Comparison of ENCODE assay signal across 8 cellular contexts in genomic region chr20:49278817-49279676, GRCh38. TPM values are rescaled to one million over a fixed set of nuclear protein-coding genes. Genes with fewer than 3 reads are reported as not detected.
A peak's percentile ranks its signal among the peaks of the same experiment; 100 is the strongest.
DNase-seq lines count a peak whose midpoint lies in the region; ATAC-seq and TF ChIP-seq lines count a peak whose summit lies in the region.

No MANE protein-coding gene starts in this region.

- H3K9ac ChIP-seq in endodermal cell (ENCODE audit: extremely low read depth, low read length, poor library complexity, severe bottlenecking): peak overlapping the region; percentile 99

- H3K9me3 Mint-ChIP-seq in endodermal cell: peaks cover 26% of the 10 kb centered on the region
- peaks cover 15% of the 10 kb centered on the region for H3K9me3 Mint-ChIP-seq in natural killer cell treated with Interleukin-12 subunit alpha and Interleukin-12 subunit beta and Interleukin-15 and Interleukin-18, amount 100 ng/mL, for 72 hours

- H3K4me3 ChIP-seq in A673 (ENCODE audit: low read depth, low read length, poor library complexity, severe bottlenecking): peak overlapping the region; percentile 81
- H3K4me3 ChIP-seq in HEK293 (ENCODE audit: low read depth, low read length): peak overlapping the region; percentile 77
- peak overlapping the region; percentile 98 for H3K4me3 ChIP-seq in endodermal cell (ENCODE audit: low read length)

- H3K27ac ChIP-seq in A673 (ENCODE audit: low read depth, low read length, poor library complexity, severe bottlenecking): peak overlapping the region; percentile 94
- H3K27ac ChIP-seq in HEK293 (ENCODE audit: extremely low read depth, low read depth, low read length): peak overlapping the region; percentile 92
- H3K27ac ChIP-seq in VCaP: peak overlapping the region; percentile 94
- peak overlapping the region; percentile 74 for H3K27ac ChIP-seq in endodermal cell (ENCODE audit: low read depth, low read length)

- DNase-seq in A673 (ENCODE audit: low spot score): peak; percentile 50
- DNase-seq in endodermal cell: peak; percentile 46
- no peak for DNase-seq in natural killer cell treated with Interleukin-12 subunit alpha and Interleukin-12 subunit beta and Interleukin-15 and Interleukin-18, amount 100 ng/mL, for 72 hours (ENCODE audit: low spot score)
- DNase-seq in KG1 (lab: John Stamatoyannopoulos, UW): no peak
- DNase-seq in DMS153 (lab: John Stamatoyannopoulos, UW): no peak

- CTCF ChIA-PET in A673 (lab: Charles Lee): no interaction called here
- CTCF ChIA-PET in HEK293 (lab: Yijun Ruan, JAX): interaction anchor here (0.9 kb wide), 1 partner anchor 8 kb away, joined by 3 read pairs; no protein-coding TSS in a partner anchor

- H3K27me3 Mint-ChIP-seq in endodermal cell (ENCODE audit: insufficient read depth): no peaks in the 10 kb centered on the region
- no peaks in the 10 kb centered on the region for H3K27me3 Mint-ChIP-seq in natural killer cell treated with Interleukin-12 subunit alpha and Interleukin-12 subunit beta and Interleukin-15 and Interleukin-18, amount 100 ng/mL, for 72 hours

- TF ChIP-seq CTCF in A673 (conservative IDR thresholded peaks at IDR 0.05; ENCODE audit: low read depth, low read length): no peak
- TF ChIP-seq CTCF in HEK293 (tag by site-specific recombination; IDR thresholded peaks at IDR 0.05): no peak
- no peak for TF ChIP-seq CTCF in VCaP (conservative IDR thresholded peaks at IDR 0.05)
- no peak for TF ChIP-seq CTCF in endodermal cell (conservative IDR thresholded peaks at IDR 0.05)

- intact Hi-C loops in A673 (cut with micrococcal nuclease; ENCODE audit: unreplicated experiment): no loop called here

- WGBS in endodermal cell (ENCODE audit: insufficient coverage in 1 of 2, insufficient read length in 1 of 2), 2 experiments: 0 to 1% methylated on average over 16 to 31 of the region's 33 CpGs

- peak overlapping the region; percentile 99 for H3K27ac Mint-ChIP-seq in endodermal cell
- H3K27ac Mint-ChIP-seq in natural killer cell treated with Interleukin-12 subunit alpha and Interleukin-12 subunit beta and Interleukin-15 and Interleukin-18, amount 100 ng/mL, for 72 hours: peak overlapping the region; percentile 99 to 100

- no peaks in the 10 kb centered on the region for H3K27me3 ChIP-seq in A673 (replicated peaks; ENCODE audit: insufficient read depth, low read depth, low read length, poor library complexity)
- no peaks in the 10 kb centered on the region for H3K27me3 ChIP-seq in endodermal cell (ENCODE audit: control insufficient read depth, insufficient read depth, low read length, poor library complexity, severe bottlenecking)

- no peak for ATAC-seq in natural killer cell treated with Interleukin-12 subunit alpha and Interleukin-12 subunit beta and Interleukin-15 and Interleukin-18, amount 100 ng/mL, for 72 hours
- ATAC-seq in GM19397 (IDR thresholded peaks at IDR 0.05; ENCODE audit: unreplicated experiment): no peak

- H3K4me1 ChIP-seq in A673 (ENCODE audit: insufficient read depth, low read length, poor library complexity, severe bottlenecking): peaks cover 13% of the 10 kb centered on the region
- no peaks in the 10 kb centered on the region for H3K4me1 ChIP-seq in HEK293 (ENCODE audit: control insufficient read depth, insufficient read depth, low read length)
- no peaks in the 10 kb centered on the region for H3K4me1 ChIP-seq in endodermal cell (ENCODE audit: control insufficient read depth, insufficient read depth, low read length)

- H3K36me3 Mint-ChIP-seq in endodermal cell (ENCODE audit: low read depth): peaks cover 72% of the 10 kb centered on the region
- H3K36me3 Mint-ChIP-seq in natural killer cell treated with Interleukin-12 subunit alpha and Interleukin-12 subunit beta and Interleukin-15 and Interleukin-18, amount 100 ng/mL, for 72 hours: peaks cover 83% of the 10 kb centered on the region

- H3K36me3 ChIP-seq in A673 (ENCODE audit: insufficient read depth, low read length, poor library complexity, severe bottlenecking) (peaks cover 69% of the 10 kb centered on the region), HEK293 (ENCODE audit: control insufficient read depth in 2 of 2, insufficient read depth in 1 of 2, low read length in 2 of 2) (peaks cover 30 to 69% of the 10 kb centered on the region in 2 experiments), endodermal cell (ENCODE audit: control insufficient read depth, insufficient read depth, low read length) (peaks cover 72% of the 10 kb centered on the region)

- TSS peak; percentile 43 for BruUV-seq in A673 (replicated peaks; lab: Mats Ljungman, UMichigan)

- H3K9me3 ChIP-seq in A673 (ENCODE audit: low read depth, low read length, poor library complexity, severe bottlenecking) (peaks cover 20% of the 10 kb centered on the region), HEK293 (ENCODE audit: control insufficient read depth, insufficient read depth, low read depth, low read length) (no peaks in the 10 kb centered on the region), endodermal cell (ENCODE audit: control insufficient read depth, low read length) (peaks cover 46% of the 10 kb centered on the region)

- H3K4me1 Mint-ChIP-seq in endodermal cell: peaks cover 39% of the 10 kb centered on the region
- peaks cover 72 to 84% of the 10 kb centered on the region in 2 donors for H3K4me1 Mint-ChIP-seq in natural killer cell treated with Interleukin-12 subunit alpha and Interleukin-12 subunit beta and Interleukin-15 and Interleukin-18, amount 100 ng/mL, for 72 hours (ENCODE audit: low read depth in 2 of 2)

- POLR2A ChIA-PET in A673 (lab: Charles Lee; ENCODE audit: low non-redundant PET): interaction anchor here (0.7 kb wide), 1 partner anchor 620 kb away, joined by 3 read pairs; no protein-coding TSS in a partner anchor
- POLR2A ChIA-PET in HEK293 (lab: Yijun Ruan, JAX): interaction anchor here (0.6 to 1.6 kb wide), 10 partner anchors 8 to 896 kb away, joined by 3 to 10 read pairs (median 4); partner anchors contain the start of gene DDX27

- H3K4me3 Mint-ChIP-seq in endodermal cell: peak overlapping the region; percentile 100
- H3K4me3 Mint-ChIP-seq in natural killer cell treated with Interleukin-12 subunit alpha and Interleukin-12 subunit beta and Interleukin-15 and Interleukin-18, amount 100 ng/mL, for 72 hours: peak overlapping the region; percentile 99

TF ChIP-seq in HEK293, 187 proteins besides CTCF, POLR2A, EP300 and RAD21 (continues in another document):
- TF ChIP-seq ZNF148 (tag by site-specific recombination; IDR thresholded peaks at IDR 0.05; ENCODE audit: borderline replicate concordance) (0 out of 2 replicates have a peak, but pooled peaks have one; percentile 46), GLIS1 (tag by site-specific recombination; IDR thresholded peaks at IDR 0.05) (no peak), ZNF596 (tag by site-specific recombination; IDR thresholded peaks at IDR 0.05) (no peak), ZBTB17 (tag by site-specific recombination; IDR thresholded peaks at IDR 0.05) (no peak), ZNF19 (tag by site-specific recombination; IDR thresholded peaks at IDR 0.05; ENCODE audit: low read depth) (0 out of 2 replicates have a peak, but pooled peaks have one; percentile 54), ZNF324 (tag by site-specific recombination; IDR thresholded peaks at IDR 0.05) (no peak), ZNF621 (tag by site-specific recombination; IDR thresholded peaks at IDR 0.05) (no peak), ZNF274 (IDR thresholded peaks at IDR 0.05; ENCODE audit: low read length) (no peak), ZNF274 (tag by site-specific recombination; IDR thresholded peaks at IDR 0.05; ENCODE audit: borderline replicate concordance) (no peak), HOXD13 (CRISPR knock-in tag; IDR thresholded peaks at IDR 0.05; ENCODE audit: borderline replicate concordance) (0 out of 2 replicates have a peak, but pooled peaks have one; percentile 10), ZNF777 (tag by site-specific recombination; IDR thresholded peaks at IDR 0.05; ENCODE audit: borderline replicate concordance) (peak; percentile 47; the same call in 1 of the 2 replicates), ZNF514 (tag by site-specific recombination; IDR thresholded peaks at IDR 0.05) (0 out of 2 replicates have a peak, but pooled peaks have one; percentile 10), ZNF24 (tag by site-specific recombination; IDR thresholded peaks at IDR 0.05) (no peak), ZSCAN23 (tag by site-specific recombination; IDR thresholded peaks at IDR 0.05) (no peak), ZBTB1 (tag by site-specific recombination; IDR thresholded peaks at IDR 0.05) (0 out of 2 replicates have a peak, but pooled peaks have one; percentile 21), ZNF394 (tag by site-specific recombination; IDR thresholded peaks at IDR 0.05; ENCODE audit: borderline replicate concordance) (0 out of 2 replicates have a peak, but pooled peaks have one; percentile 50), ZNF791 (tag by site-specific recombination; IDR thresholded peaks at IDR 0.05) (peak; percentile 72; the same call in 1 of the 2 replicates)

RNA-seq across cellular contexts. Expression of gene ZNFX1, which starts 1.2 kb away (rescaled TPM):
- total RNA-seq in A673 (2021) (15.4 and 19.0 TPM in 2 replicates), endodermal cell (1 to 10 TPM; 8.1 to 8.9 TPM)
- polyA plus RNA-seq in endodermal cell (2013, experiment 1 of 2): 6.7 TPM
- polyA plus RNA-seq in endodermal cell (2013, experiment 2 of 2): 6.1 TPM
- 10 to 100 TPM; 52.9 to 62.9 TPM for total RNA-seq in natural killer cell treated with Interleukin-12 subunit alpha and Interleukin-12 subunit beta and Interleukin-15 and Interleukin-18, amount 100 ng/mL, for 72 hours

RNA-seq across cellular contexts. Expression of gene DDX27, which starts 59.8 kb away (rescaled TPM):
- total RNA-seq in A673 (2021): 62.4 and 62.9 TPM in 2 replicates
- total RNA-seq in endodermal cell: 10 to 100 TPM; 40.4 to 45.2 TPM
- polyA plus RNA-seq in endodermal cell (2013, experiment 1 of 2): 36.8 TPM
- 31.5 TPM for polyA plus RNA-seq in endodermal cell (2013, experiment 2 of 2)
- 10 to 100 TPM; 41.4 to 60.2 TPM for total RNA-seq in natural killer cell treated with Interleukin-12 subunit alpha and Interleukin-12 subunit beta and Interleukin-15 and Interleukin-18, amount 100 ng/mL, for 72 hours

Comparison
In these comparisons a context has a peak if more than half of its experiments do, and no peak if none do; other contexts are left out.
1. DNase-seq: peak in A673 (single experiment) and endodermal cell (single experiment); none in natural killer cell treated with Interleukin-12 subunit alpha and Interleukin-12 subunit beta and Interleukin-15 and Interleukin-18, amount 100 ng/mL, for 72 hours (single experiment), KG1 (single experiment) and DMS153 (single experiment).
2. Peak in every context shown above with its lines, with median percentiles within 50 percentile points of each other: H3K27ac ChIP-seq and H3K4me3 ChIP-seq.